9 cellular contexts compared by ENCODE assay signal in genomic region chr6:2839982-2840793, GRCh38. TPM values are rescaled to one million over a fixed set of nuclear protein-coding genes. Genes with fewer than 3 reads are reported as not detected.
DNase-seq lines count a peak whose midpoint lies in the region; ATAC-seq and TF ChIP-seq lines count a peak whose summit lies in the region.
"Had no signal": no experiment of that assay in that cellular context is flagged by ENCODE, and none has a peak within 500 bp of the region (broad histone marks: within the 10 kb centered on the region; RNA-seq: fewer than 3 reads in every experiment).

No MANE protein-coding gene starts in this region.

- peaks cover 46% of the 10 kb centered on the region for H3K36me3 Mint-ChIP-seq in effector memory CD8-positive, alpha-beta T cell (ENCODE audit: insufficient read depth)
- H3K36me3 Mint-ChIP-seq in natural killer cell treated with Interleukin-12 subunit alpha and Interleukin-12 subunit beta and Interleukin-15 and Interleukin-18, amount 100 ng/mL, for 72 hours = peaks cover 24% of the 10 kb centered on the region

- peak overlapping the region; percentile 55 for H3K4me3 ChIP-seq in BJ (ENCODE audit: low read depth, low read length)
- no peak overlapping the region for H3K4me3 ChIP-seq in brain microvascular endothelial cell (ENCODE audit: low read depth, low read length)

- no peak overlapping the region for H3K27ac ChIP-seq in brain microvascular endothelial cell

- in situ Hi-C loops in brain microvascular endothelial cell (cut with HindIII; ENCODE audit: low pct_ligation_motif_present, low sequenced_read_pairs) = no loop called here

- CTCF ChIA-PET in BJ (lab: Yijun Ruan, JAX) = interaction anchor here (0.6 to 9.5 kb wide), 8 partner anchors 49 to 1244 kb away, joined by 3 to 151 read pairs (median 8); partner anchors contain the start of genes MYLK4 and WRNIP1

- H3K27me3 ChIP-seq in BJ (ENCODE audit: control insufficient read depth, insufficient read depth, low read length) (no peaks in the 10 kb centered on the region), brain microvascular endothelial cell (replicated peaks) (no peaks in the 10 kb centered on the region)

- H3K36me3 ChIP-seq in BJ (ENCODE audit: control insufficient read depth, insufficient read depth, low read length) = peaks cover 8% of the 10 kb centered on the region
- peaks cover 4% of the 10 kb centered on the region for H3K36me3 ChIP-seq in brain microvascular endothelial cell (replicated peaks)

- POLR2A ChIA-PET in BJ (lab: Charles Lee) = interaction anchor here (0.8 kb wide), 1 partner anchor 10 kb away, joined by 3 read pairs; no protein-coding TSS in a partner anchor

- H3K27ac Mint-ChIP-seq in effector memory CD8-positive, alpha-beta T cell = peak overlapping the region; percentile 93
- peak overlapping the region; percentile 87 to 89 for H3K27ac Mint-ChIP-seq in natural killer cell treated with Interleukin-12 subunit alpha and Interleukin-12 subunit beta and Interleukin-15 and Interleukin-18, amount 100 ng/mL, for 72 hours

- H3K27me3 Mint-ChIP-seq in effector memory CD8-positive, alpha-beta T cell = no peaks in the 10 kb centered on the region
- no peaks in the 10 kb centered on the region for H3K27me3 Mint-ChIP-seq in natural killer cell treated with Interleukin-12 subunit alpha and Interleukin-12 subunit beta and Interleukin-15 and Interleukin-18, amount 100 ng/mL, for 72 hours

- peaks cover 28 to 35% of the 10 kb centered on the region in 2 donors for H3K4me1 Mint-ChIP-seq in effector memory CD8-positive, alpha-beta T cell (ENCODE audit: low read depth in 2 of 2)
- peaks cover 57 to 58% of the 10 kb centered on the region in 2 donors for H3K4me1 Mint-ChIP-seq in natural killer cell treated with Interleukin-12 subunit alpha and Interleukin-12 subunit beta and Interleukin-15 and Interleukin-18, amount 100 ng/mL, for 72 hours (ENCODE audit: low read depth in 2 of 2)

- DNase-seq in BJ (ENCODE audit: low read depth) (no peak), NCI-H69 (lab: John Stamatoyannopoulos, UW) (peak; percentile 28), NCI-H1694 (lab: John Stamatoyannopoulos, UW) (no peak), brain microvascular endothelial cell (no peak)
- no peak for DNase-seq in effector memory CD8-positive, alpha-beta T cell
- DNase-seq in natural killer cell treated with Interleukin-12 subunit alpha and Interleukin-12 subunit beta and Interleukin-15 and Interleukin-18, amount 100 ng/mL, for 72 hours (ENCODE audit: low spot score) = no peak
- no peak for DNase-seq in NK-92 treated with Interleukin-12 subunit alpha and Interleukin-12 subunit beta, amount 100 ng/mL, for 24 hours (lab: John Stamatoyannopoulos, UW)
- DNase-seq: dermis blood vessel endothelial cell had no signal

- no peaks in the 10 kb centered on the region for H3K9me3 Mint-ChIP-seq in effector memory CD8-positive, alpha-beta T cell
- peaks cover 7% of the 10 kb centered on the region for H3K9me3 Mint-ChIP-seq in natural killer cell treated with Interleukin-12 subunit alpha and Interleukin-12 subunit beta and Interleukin-15 and Interleukin-18, amount 100 ng/mL, for 72 hours

- no peak for ATAC-seq in effector memory CD8-positive, alpha-beta T cell (replicated peaks)
- no peak for ATAC-seq in natural killer cell treated with Interleukin-12 subunit alpha and Interleukin-12 subunit beta and Interleukin-15 and Interleukin-18, amount 100 ng/mL, for 72 hours
- ATAC-seq in HG02852 (IDR thresholded peaks at IDR 0.05; ENCODE audit: unreplicated experiment) = no peak

- peak overlapping the region; percentile 91 to 92 for H3K4me3 Mint-ChIP-seq in effector memory CD8-positive, alpha-beta T cell
- peak overlapping the region; percentile 99 for H3K4me3 Mint-ChIP-seq in natural killer cell treated with Interleukin-12 subunit alpha and Interleukin-12 subunit beta and Interleukin-15 and Interleukin-18, amount 100 ng/mL, for 72 hours

- no peak for TF ChIP-seq CTCF in BJ (IDR thresholded peaks at IDR 0.05; ENCODE audit: insufficient read depth, low read depth, low read length)
- TF ChIP-seq CTCF in brain microvascular endothelial cell (IDR thresholded peaks at IDR 0.05; ENCODE audit: low read depth, low read length, missing control alignments) = no peak

RNA-seq across cellular contexts. Expression of gene SERPINB1, which starts 1.5 kb away (rescaled TPM):
- polyA plus RNA-seq in BJ (2011; rRNA removed) = 17.9 and 31.3 TPM in 2 replicates
- 7.3 and 9.7 TPM in 2 replicates for polyA minus RNA-seq in BJ (2011; rRNA and poly(A)+ RNA removed)
- 100 to 1,000 TPM; 103 to 275 TPM for total RNA-seq in natural killer cell treated with Interleukin-12 subunit alpha and Interleukin-12 subunit beta and Interleukin-15 and Interleukin-18, amount 100 ng/mL, for 72 hours
